In the genomic region with DNA sequence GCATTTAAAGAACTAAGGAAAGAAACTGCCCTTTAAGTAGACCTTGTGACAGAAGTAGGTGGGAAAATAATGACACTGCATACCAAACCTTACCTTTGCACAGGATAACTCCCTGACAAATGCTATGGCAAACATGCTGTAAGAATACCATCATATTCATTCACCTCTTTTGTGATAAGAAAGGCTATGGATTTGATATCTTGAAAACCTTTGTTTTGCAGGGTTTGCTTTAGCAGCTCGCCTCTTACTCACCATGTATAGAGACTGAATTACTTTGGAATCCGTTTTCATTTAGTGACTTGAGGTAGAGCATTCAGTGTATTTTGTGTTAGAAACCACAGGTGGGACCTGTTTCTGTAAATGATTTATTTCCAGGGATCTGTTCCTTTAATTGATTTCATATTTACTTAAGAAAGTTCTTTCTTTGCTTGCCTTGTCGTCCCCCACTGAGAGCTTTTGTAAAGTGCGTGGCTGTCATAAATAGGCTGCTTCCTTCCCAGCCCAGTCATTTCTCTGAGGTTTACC, we compare ENCODE assay signal across 1 cellular context.
TF ChIP-seq lines count a peak whose summit lies in the region.

No MANE protein-coding gene starts in this region.

TF ChIP-seq in H1, 55 proteins besides CTCF, POLR2A, EP300 and RAD21:
- TF ChIP-seq SRF (IDR thresholded peaks at IDR 0.05; ENCODE audit: low read depth, low read length), result no peak
